ENCODE assay signal across 23 cellular contexts in genomic region chr10:106863549-106863948, GRCh38.
A peak's percentile ranks its signal among the peaks of the same experiment; 100 is the strongest.
DNase-seq lines count a peak whose midpoint lies in the region; ATAC-seq and TF ChIP-seq lines count a peak whose summit lies in the region.
"Had no signal": no experiment of that assay in that cellular context is flagged by ENCODE, and none has a peak within 500 bp of the region (broad histone marks: within the 10 kb centered on the region; RNA-seq: fewer than 3 reads in every experiment).

No MANE protein-coding gene starts in this region.

- intact Hi-C loops in heart right ventricle (cut with DNase I): loop anchor here in 1 of 10 donors (5.0 kb wide), 1 partner anchor 149 kb away; no protein-coding TSS in a partner anchor

- in situ Hi-C loops in GM13977 (cut with MboI; ENCODE audit: low pct_unique_long_range_greater_than_20kb, low sequenced_read_pairs, unreplicated experiment): no loop called here

- H2AFZ ChIP-seq in OCI-LY1 (ENCODE audit: low read length): no peak overlapping the region

- no peaks in the 10 kb centered on the region for H3K79me2 ChIP-seq in OCI-LY1 (ENCODE audit: insufficient read depth, low read length)

- H3K36me3 ChIP-seq in OCI-LY1 (ENCODE audit: insufficient read depth, low read length) (no peaks in the 10 kb centered on the region), iPS DF 6.9 (ENCODE audit: control insufficient read depth, insufficient read depth, low read length) (no peaks in the 10 kb centered on the region), heart right ventricle (no peaks in the 10 kb centered on the region)
- H3K36me3 ChIP-seq: adrenal gland, esophagus muscularis mucosa, ovary had no signal

- TF ChIP-seq CTCF in C4-2B (conservative IDR thresholded peaks at IDR 0.05) (peak; percentile 16), GM13977 (IDR thresholded peaks at IDR 0.05; ENCODE audit: extremely low read depth, insufficient read depth, missing control alignments) (peak; percentile 21), OCI-LY1 (IDR thresholded peaks at IDR 0.05; ENCODE audit: low read length) (0 out of 2 replicates have a peak, but pooled peaks have one; percentile 16), heart right ventricle (IDR thresholded peaks at IDR 0.05) (no peak)

- H3K4me1 ChIP-seq in OCI-LY1 (ENCODE audit: insufficient read depth, low read length, severe bottlenecking): no peaks in the 10 kb centered on the region
- H3K4me1 ChIP-seq in iPS DF 6.9 (ENCODE audit: control insufficient read depth, insufficient read depth, low read length): no peaks in the 10 kb centered on the region
- no peaks in the 10 kb centered on the region for H3K4me1 ChIP-seq in heart right ventricle
- H3K4me1 ChIP-seq: adrenal gland, esophagus muscularis mucosa had no signal

- H3K27me3 ChIP-seq in OCI-LY1 (ENCODE audit: insufficient read depth, low read length) (no peaks in the 10 kb centered on the region), iPS DF 6.9 (ENCODE audit: control insufficient read depth, insufficient read depth, low read length) (no peaks in the 10 kb centered on the region), heart right ventricle (no peaks in the 10 kb centered on the region)
- H3K27me3 ChIP-seq: adrenal gland, esophagus muscularis mucosa, ovary had no signal

- H3K9ac ChIP-seq in OCI-LY1 (ENCODE audit: low read length): no peak overlapping the region

- H3K27ac ChIP-seq in C4-2B: no peak overlapping the region
- no peak overlapping the region for H3K27ac ChIP-seq in OCI-LY1 (ENCODE audit: low read depth, low read length, poor library complexity, severe bottlenecking)
- no peak overlapping the region for H3K27ac ChIP-seq in iPS DF 6.9 (ENCODE audit: low read length)
- no peak overlapping the region for H3K27ac ChIP-seq in heart right ventricle
- H3K27ac ChIP-seq: adrenal gland, esophagus muscularis mucosa, ovary had no signal

- H3K4me2 ChIP-seq in OCI-LY1 (ENCODE audit: low read length): no peak overlapping the region

- no peak for DNase-seq in GM13977 (ENCODE audit: low spot score)
- peak; percentile 11 for DNase-seq in iPS DF 6.9 (ENCODE audit: low read depth, low spot score)
- no peak for DNase-seq in COR-L47 (lab: John Stamatoyannopoulos, UW)
- DNase-seq in NCI-H2196 treated with DMSO at 0.1 percent for 48 hours (lab: John Stamatoyannopoulos, UW; ENCODE audit: unreplicated experiment): no peak
- no peak for DNase-seq in heart right ventricle
- DNase-seq: activated CD4-positive, alpha-beta T cell treated with anti-CD3 and anti-CD28 coated beads for 4 hours; activated CD8-positive, alpha-beta memory T cell treated with anti-CD3 and anti-CD28 coated beads, Interleukin-2, amount 50 U/mL, for 4 hours; activated effector memory CD4-positive, alpha-beta T cell treated with Interleukin-2 at 50 U/mL for 16 hours; adrenal gland; DND-41; mammary epithelial cell; naive B cell; NCI-H1092 treated with DMSO at 0.1 percent for 48 hours; NCI-H2107; NCI-H526; ovary; stimulated activated CD4-positive, alpha-beta T cell treated with anti-CD3 and anti-CD28 coated beads, Interleukin-1b, Interleukin-23, amount 100 ng/mL, for 48 hours had no signal

- H4K20me1 ChIP-seq in OCI-LY1 (ENCODE audit: insufficient read depth, low read length): no peaks in the 10 kb centered on the region

- H3K4me3 ChIP-seq in OCI-LY1 (ENCODE audit: low read depth, low read length, poor library complexity, severe bottlenecking) (no peak overlapping the region), iPS DF 6.9 (ENCODE audit: low read length) (no peak overlapping the region), heart right ventricle (no peak overlapping the region)
- H3K4me3 ChIP-seq: adrenal gland, esophagus muscularis mucosa, ovary had no signal

- no peaks in the 10 kb centered on the region for H3F3A ChIP-seq in OCI-LY1 (ENCODE audit: insufficient read depth, low read length)

- no peaks in the 10 kb centered on the region for H3K9me2 ChIP-seq in OCI-LY1 (ENCODE audit: low read depth, low read length)

- WGBS in iPS DF 6.9 (ENCODE audit: insufficient coverage, insufficient read length): no CpG with 5 or more reads among the region's 2 CpGs
- WGBS in heart right ventricle, 2 donors: 61 to 76% methylated on average over 2 of the region's 2 CpGs

- H3K9me3 ChIP-seq in OCI-LY1 (ENCODE audit: low read length) (no peaks in the 10 kb centered on the region), iPS DF 6.9 (ENCODE audit: control insufficient read depth, insufficient read depth, low read length) (no peaks in the 10 kb centered on the region), heart right ventricle (peaks cover 0 to 13% (median 0%) of the 10 kb centered on the region in 11 donors)
- H3K9me3 ChIP-seq: adrenal gland, ovary had no signal

- no peak for ATAC-seq in GM18873 (IDR thresholded peaks at IDR 0.05; ENCODE audit: low FRiP score, unreplicated experiment)
- ATAC-seq in heart right ventricle: no peak
- ATAC-seq: Panc1, sciatic nerve had no signal

Comparison
In these comparisons a context has a peak if more than half of its experiments do, and no peak if none do; other contexts are left out.
1. CTCF ChIP-seq: peak in C4-2B (single experiment), GM13977 (single experiment) and OCI-LY1 (single experiment); none in heart right ventricle (0 of 9).